In the genomic region with DNA sequence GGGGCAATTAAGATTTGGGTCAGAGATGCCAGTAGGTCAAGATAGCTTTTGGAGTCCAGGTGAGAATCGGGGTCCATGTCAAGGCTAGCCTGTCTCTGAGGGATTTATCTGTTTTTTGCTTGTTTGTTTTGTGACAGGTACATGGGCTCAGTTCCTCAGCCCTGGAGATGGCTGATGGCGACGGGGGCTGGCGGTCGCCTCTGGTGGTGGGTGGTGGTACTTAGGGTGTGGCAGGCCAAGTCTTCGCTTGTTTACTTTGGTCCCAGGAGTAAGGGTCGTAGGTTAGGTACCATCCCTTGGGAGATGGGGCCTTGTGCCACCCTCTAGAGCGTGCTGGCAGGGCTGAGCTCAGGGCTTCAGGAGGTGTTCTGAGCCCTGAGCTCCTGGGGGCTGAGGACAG, we compare ENCODE assay signal across 1 cellular context.
TF ChIP-seq lines count a peak whose summit lies in the region.

No MANE protein-coding gene starts in this region.

TF ChIP-seq in GM23338, 12 proteins besides CTCF, POLR2A, EP300 and RAD21:
- TF ChIP-seq, protein P1, sequence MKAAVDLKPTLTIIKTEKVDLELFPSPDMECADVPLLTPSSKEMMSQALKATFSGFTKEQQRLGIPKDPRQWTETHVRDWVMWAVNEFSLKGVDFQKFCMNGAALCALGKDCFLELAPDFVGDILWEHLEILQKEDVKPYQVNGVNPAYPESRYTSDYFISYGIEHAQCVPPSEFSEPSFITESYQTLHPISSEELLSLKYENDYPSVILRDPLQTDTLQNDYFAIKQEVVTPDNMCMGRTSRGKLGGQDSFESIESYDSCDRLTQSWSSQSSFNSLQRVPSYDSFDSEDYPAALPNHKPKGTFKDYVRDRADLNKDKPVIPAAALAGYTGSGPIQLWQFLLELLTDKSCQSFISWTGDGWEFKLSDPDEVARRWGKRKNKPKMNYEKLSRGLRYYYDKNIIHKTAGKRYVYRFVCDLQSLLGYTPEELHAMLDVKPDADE (IDR thresholded peaks at IDR 0.05), result no peak
- TF ChIP-seq ZNF331 (CRISPR knock-in tag; IDR thresholded peaks at IDR 0.05; ENCODE audit: low read depth), result no peak
- no peak for TF ChIP-seq POLR2AphosphoS5 (IDR thresholded peaks at IDR 0.05; ENCODE audit: low read depth)
- no peak for TF ChIP-seq EZH2phosphoT487 (IDR thresholded peaks at IDR 0.05; ENCODE audit: unreplicated experiment)
- no peak for TF ChIP-seq STAT1 (IDR thresholded peaks at IDR 0.05; ENCODE audit: unreplicated experiment)
- TF ChIP-seq ZNF114 (CRISPR knock-in tag; IDR thresholded peaks at IDR 0.05), result no peak
